In genomic region chr14:33457021-33457420, GRCh38 we compare ENCODE assay signal across 1 cellular context.
TF ChIP-seq lines count a peak whose summit lies in the region.

No MANE protein-coding gene starts in this region.

TF ChIP-seq in GM23338, 12 proteins besides CTCF, POLR2A, EP300 and RAD21 (continued from another document):
- TF ChIP-seq, protein P1, sequence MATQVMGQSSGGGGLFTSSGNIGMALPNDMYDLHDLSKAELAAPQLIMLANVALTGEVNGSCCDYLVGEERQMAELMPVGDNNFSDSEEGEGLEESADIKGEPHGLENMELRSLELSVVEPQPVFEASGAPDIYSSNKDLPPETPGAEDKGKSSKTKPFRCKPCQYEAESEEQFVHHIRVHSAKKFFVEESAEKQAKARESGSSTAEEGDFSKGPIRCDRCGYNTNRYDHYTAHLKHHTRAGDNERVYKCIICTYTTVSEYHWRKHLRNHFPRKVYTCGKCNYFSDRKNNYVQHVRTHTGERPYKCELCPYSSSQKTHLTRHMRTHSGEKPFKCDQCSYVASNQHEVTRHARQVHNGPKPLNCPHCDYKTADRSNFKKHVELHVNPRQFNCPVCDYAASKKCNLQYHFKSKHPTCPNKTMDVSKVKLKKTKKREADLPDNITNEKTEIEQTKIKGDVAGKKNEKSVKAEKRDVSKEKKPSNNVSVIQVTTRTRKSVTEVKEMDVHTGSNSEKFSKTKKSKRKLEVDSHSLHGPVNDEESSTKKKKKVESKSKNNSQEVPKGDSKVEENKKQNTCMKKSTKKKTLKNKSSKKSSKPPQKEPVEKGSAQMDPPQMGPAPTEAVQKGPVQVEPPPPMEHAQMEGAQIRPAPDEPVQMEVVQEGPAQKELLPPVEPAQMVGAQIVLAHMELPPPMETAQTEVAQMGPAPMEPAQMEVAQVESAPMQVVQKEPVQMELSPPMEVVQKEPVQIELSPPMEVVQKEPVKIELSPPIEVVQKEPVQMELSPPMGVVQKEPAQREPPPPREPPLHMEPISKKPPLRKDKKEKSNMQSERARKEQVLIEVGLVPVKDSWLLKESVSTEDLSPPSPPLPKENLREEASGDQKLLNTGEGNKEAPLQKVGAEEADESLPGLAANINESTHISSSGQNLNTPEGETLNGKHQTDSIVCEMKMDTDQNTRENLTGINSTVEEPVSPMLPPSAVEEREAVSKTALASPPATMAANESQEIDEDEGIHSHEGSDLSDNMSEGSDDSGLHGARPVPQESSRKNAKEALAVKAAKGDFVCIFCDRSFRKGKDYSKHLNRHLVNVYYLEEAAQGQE (IDR thresholded peaks at IDR 0.05; ENCODE audit: unreplicated experiment), result no peak
- TF ChIP-seq ETS1 (IDR thresholded peaks at IDR 0.05) (no peak), NANOG (IDR thresholded peaks at IDR 0.05; ENCODE audit: borderline replicate concordance) (no peak), STAT1 (IDR thresholded peaks at IDR 0.05; ENCODE audit: unreplicated experiment) (no peak), EZH2phosphoT487 (IDR thresholded peaks at IDR 0.05; ENCODE audit: unreplicated experiment) (no peak)
